ENCODE assay signal across 35 cellular contexts in genomic region chr3:2218826-2219225, GRCh38.
"Had no signal": no experiment of that assay in that cellular context is flagged by ENCODE, and none has a peak within 500 bp of the region (broad histone marks: within the 10 kb centered on the region; RNA-seq: fewer than 3 reads in every experiment).

No MANE protein-coding gene starts in this region.

- H3K9me3 ChIP-seq: ascending aorta had no signal

- H3K27me3 ChIP-seq: ascending aorta, cardiac muscle cell had no signal

- H3K4me1 Mint-ChIP-seq: activated CD4-positive, alpha-beta T cell treated with anti-CD3 and anti-CD28 coated beads for 36 hours; activated CD4-positive, alpha-beta T cell treated with anti-CD3 and anti-CD28 coated beads, Interleukin-2, amount 10 ng/mL, durations not matched to agents 7 days and 5 days; activated naive CD4-positive, alpha-beta T cell treated with anti-CD3 and anti-CD28 coated beads, Interleukin-2, amount 10 ng/mL, durations not matched to agents 7 days and 5 days; activated naive CD4-positive, alpha-beta T cell treated with anti-CD3 and anti-CD28 coated beads, Interleukin-2, amount 50 U/mL, for 24 hours; activated naive CD8-positive, alpha-beta T cell treated with anti-CD3 and anti-CD28 coated beads, Interleukin-2, amount 10 ng/mL, durations not matched to agents 7 days and 5 days; activated naive CD8-positive, alpha-beta T cell treated with anti-CD3 and anti-CD28 coated beads, Interleukin-2, amount 50 U/mL, for 24 hours; brain; central memory CD8-positive, alpha-beta T cell; WTC11 had no signal

- ATAC-seq: activated CD4-positive, alpha-beta T cell treated with anti-CD3 and anti-CD28 coated beads for 36 hours; activated CD4-positive, CD25-positive, alpha-beta regulatory T cell treated with anti-CD3 and anti-CD28 coated beads, Interleukin-2, amount 50 U/mL, for 24 hours; activated CD8-positive, alpha-beta T cell treated with anti-CD3 and anti-CD28 coated beads for 36 hours; activated naive CD8-positive, alpha-beta T cell treated with anti-CD3 and anti-CD28 coated beads, Interleukin-2, amount 50 U/mL, for 24 hours; WTC11 had no signal

- H3K4me3 Mint-ChIP-seq: activated CD4-positive, alpha-beta memory T cell treated with anti-CD3 and anti-CD28 coated beads for 36 hours; activated CD4-positive, alpha-beta T cell treated with anti-CD3 and anti-CD28 coated beads for 36 hours; activated CD4-positive, alpha-beta T cell treated with anti-CD3 and anti-CD28 coated beads, Interleukin-2, amount 10 ng/mL, durations not matched to agents 7 days and 5 days; activated CD8-positive, alpha-beta T cell treated with anti-CD3 and anti-CD28 coated beads for 36 hours; activated naive CD4-positive, alpha-beta T cell treated with anti-CD3 and anti-CD28 coated beads, Interleukin-2, amount 10 ng/mL, durations not matched to agents 7 days and 5 days; activated naive CD4-positive, alpha-beta T cell treated with anti-CD3 and anti-CD28 coated beads, Interleukin-2, amount 50 U/mL, for 24 hours; activated naive CD8-positive, alpha-beta T cell; activated naive CD8-positive, alpha-beta T cell treated with anti-CD3 and anti-CD28 coated beads, Interleukin-2, amount 10 ng/mL, durations not matched to agents 7 days and 5 days; activated naive CD8-positive, alpha-beta T cell treated with anti-CD3 and anti-CD28 coated beads, Interleukin-2, amount 50 U/mL, for 24 hours; brain; central memory CD8-positive, alpha-beta T cell; T-helper 1 cell treated with Interleukin-12 subunit alpha and Interleukin-12 subunit beta and Interleukin-4 antibody, amounts not matched to agents 30 μg/mL and 1 μg/mL, for 36 hours; T-helper 2 cell treated with Interferon-gamma antibody and Interleukin-4, amounts not matched to agents 5 μg/mL and 100 μg/mL, for 36 hours; WTC11 had no signal

- DNase-seq: activated CD4-positive, alpha-beta memory T cell treated with anti-CD3 and anti-CD28 coated beads for 36 hours; activated CD4-positive, alpha-beta T cell treated with anti-CD3 and anti-CD28 coated beads for 1 hour; activated CD4-positive, alpha-beta T cell treated with anti-CD3 and anti-CD28 coated beads for 36 hours; activated CD4-positive, alpha-beta T cell treated with anti-CD3 and anti-CD28 coated beads for 48 hours; activated CD4-positive, alpha-beta T cell treated with anti-CD3 and anti-CD28 coated beads, Interleukin-2, amount 10 ng/mL, durations not matched to agents 7 days and 5 days; activated CD4-positive, CD25-positive, alpha-beta regulatory T cell; activated CD8-positive, alpha-beta memory T cell treated with anti-CD3 and anti-CD28 coated beads, Interleukin-2, amount 50 U/mL, for 4 hours; activated CD8-positive, alpha-beta T cell treated with anti-CD3 and anti-CD28 coated beads for 36 hours; activated effector memory CD4-positive, alpha-beta T cell treated with Interleukin-2 at 50 U/mL for 16 hours; activated gamma-delta T cell; activated naive CD4-positive, alpha-beta T cell treated with anti-CD3 and anti-CD28 coated beads, Interleukin-2, amount 10 ng/mL, durations not matched to agents 7 days and 5 days; activated naive CD4-positive, alpha-beta T cell treated with Interleukin-2 at 50 U/mL for 16 hours; activated naive CD8-positive, alpha-beta T cell treated with anti-CD3 and anti-CD28 coated beads, Interleukin-2, amount 10 ng/mL, durations not matched to agents 7 days and 5 days; activated naive CD8-positive, alpha-beta T cell treated with anti-CD3 and anti-CD28 coated beads, Interleukin-2, amount 50 U/mL, for 24 hours; activated T-cell treated with anti-CD3 and anti-CD28 coated beads for 4 hours; activated T-cell treated with anti-CD3 and anti-CD28 coated beads, Interleukin-2, amount 50 U/mL, for 1 hour; activated T-cell treated with anti-CD3 and anti-CD28 coated beads, Interleukin-2, amount 50 U/mL, for 48 hours; amygdala; anterior cingulate cortex; SW 1271; T-helper 1 cell; T-helper 2 cell; T-helper 9 cell; WERI-Rb-1 had no signal

- H3K27ac ChIP-seq: ascending aorta, cardiac muscle cell, WERI-Rb-1 had no signal

- H3K27ac Mint-ChIP-seq: activated CD4-positive, alpha-beta memory T cell treated with anti-CD3 and anti-CD28 coated beads for 36 hours; activated CD4-positive, alpha-beta T cell treated with anti-CD3 and anti-CD28 coated beads for 36 hours; activated CD4-positive, alpha-beta T cell treated with anti-CD3 and anti-CD28 coated beads, Interleukin-2, amount 10 ng/mL, durations not matched to agents 7 days and 5 days; activated CD8-positive, alpha-beta T cell treated with anti-CD3 and anti-CD28 coated beads for 36 hours; activated naive CD4-positive, alpha-beta T cell treated with anti-CD3 and anti-CD28 coated beads, Interleukin-2, amount 10 ng/mL, durations not matched to agents 7 days and 5 days; activated naive CD4-positive, alpha-beta T cell treated with anti-CD3 and anti-CD28 coated beads, Interleukin-2, amount 50 U/mL, for 24 hours; activated naive CD8-positive, alpha-beta T cell; activated naive CD8-positive, alpha-beta T cell treated with anti-CD3 and anti-CD28 coated beads, Interleukin-2, amount 10 ng/mL, durations not matched to agents 7 days and 5 days; activated naive CD8-positive, alpha-beta T cell treated with anti-CD3 and anti-CD28 coated beads, Interleukin-2, amount 50 U/mL, for 24 hours; activated T-helper 2 cell treated with anti-CD3 and anti-CD28 coated beads, Interferon-gamma antibody, Interleukin-2, Interleukin-4, amounts not matched to agents 10 μg/mL and 5 μg/mL and 100 μg/mL, durations not matched to agents 14 hours and 24 hours and 36 hours; brain; T-helper 1 cell treated with Interleukin-12 subunit alpha and Interleukin-12 subunit beta and Interleukin-4 antibody, amounts not matched to agents 30 μg/mL and 1 μg/mL, for 36 hours; T-helper 2 cell treated with Interferon-gamma antibody and Interleukin-4, amounts not matched to agents 5 μg/mL and 100 μg/mL, for 36 hours; WTC11 had no signal

- H3K36me3 ChIP-seq: ascending aorta, cardiac muscle cell, WERI-Rb-1 had no signal

- H3K4me1 ChIP-seq: ascending aorta had no signal

- H3K4me3 ChIP-seq: ascending aorta, cardiac muscle cell had no signal

- H3K36me3 Mint-ChIP-seq: activated CD4-positive, alpha-beta memory T cell treated with anti-CD3 and anti-CD28 coated beads for 36 hours; activated naive CD4-positive, alpha-beta T cell treated with anti-CD3 and anti-CD28 coated beads, Interleukin-2, amount 10 ng/mL, durations not matched to agents 7 days and 5 days; activated naive CD4-positive, alpha-beta T cell treated with anti-CD3 and anti-CD28 coated beads, Interleukin-2, amount 50 U/mL, for 24 hours; activated naive CD8-positive, alpha-beta T cell; activated naive CD8-positive, alpha-beta T cell treated with anti-CD3 and anti-CD28 coated beads, Interleukin-2, amount 10 ng/mL, durations not matched to agents 7 days and 5 days; brain had no signal

- H3K27me3 Mint-ChIP-seq: activated CD4-positive, alpha-beta memory T cell treated with anti-CD3 and anti-CD28 coated beads for 36 hours; activated CD4-positive, alpha-beta T cell treated with anti-CD3 and anti-CD28 coated beads, Interleukin-2, amount 10 ng/mL, durations not matched to agents 7 days and 5 days; activated CD8-positive, alpha-beta T cell treated with anti-CD3 and anti-CD28 coated beads for 36 hours; activated naive CD4-positive, alpha-beta T cell treated with anti-CD3 and anti-CD28 coated beads, Interleukin-2, amount 10 ng/mL, durations not matched to agents 7 days and 5 days; activated naive CD4-positive, alpha-beta T cell treated with anti-CD3 and anti-CD28 coated beads, Interleukin-2, amount 50 U/mL, for 24 hours; activated naive CD8-positive, alpha-beta T cell; activated naive CD8-positive, alpha-beta T cell treated with anti-CD3 and anti-CD28 coated beads, Interleukin-2, amount 10 ng/mL, durations not matched to agents 7 days and 5 days; activated naive CD8-positive, alpha-beta T cell treated with anti-CD3 and anti-CD28 coated beads, Interleukin-2, amount 50 U/mL, for 24 hours; central memory CD8-positive, alpha-beta T cell had no signal

- H3K9me3 Mint-ChIP-seq: activated CD4-positive, alpha-beta memory T cell treated with anti-CD3 and anti-CD28 coated beads for 36 hours; activated CD4-positive, alpha-beta T cell treated with anti-CD3 and anti-CD28 coated beads, Interleukin-2, amount 10 ng/mL, durations not matched to agents 7 days and 5 days; activated naive CD4-positive, alpha-beta T cell treated with anti-CD3 and anti-CD28 coated beads, Interleukin-2, amount 10 ng/mL, durations not matched to agents 7 days and 5 days; activated naive CD4-positive, alpha-beta T cell treated with anti-CD3 and anti-CD28 coated beads, Interleukin-2, amount 50 U/mL, for 24 hours; activated naive CD8-positive, alpha-beta T cell treated with anti-CD3 and anti-CD28 coated beads, Interleukin-2, amount 10 ng/mL, durations not matched to agents 7 days and 5 days; T-helper 1 cell treated with Interleukin-12 subunit alpha and Interleukin-12 subunit beta and Interleukin-4 antibody, amounts not matched to agents 30 μg/mL and 1 μg/mL, for 36 hours had no signal
